Comparison of ENCODE assay signal across 21 cellular contexts in the genomic region with DNA sequence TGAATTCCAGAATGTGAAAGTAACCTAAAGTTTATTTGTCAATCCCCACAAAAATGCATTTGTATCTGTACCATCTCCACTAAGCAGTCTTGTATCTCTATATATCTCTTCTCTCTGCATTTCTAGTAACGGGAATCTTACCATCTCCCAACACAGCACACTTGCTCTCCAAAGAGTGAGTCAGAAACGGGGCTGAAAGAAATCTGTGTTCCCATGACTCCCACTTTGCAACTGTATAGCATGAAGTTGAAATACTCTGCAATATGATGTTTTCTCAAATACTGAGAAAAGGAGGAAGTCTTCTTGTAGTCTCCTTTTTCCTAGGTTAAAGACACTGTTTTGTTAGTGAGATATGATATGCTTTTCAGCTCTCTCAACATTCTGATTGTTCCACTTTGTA.
DNase-seq lines count a peak whose midpoint lies in the region; TF ChIP-seq lines count a peak whose summit lies in the region.
"Had no signal": no experiment of that assay in that cellular context is flagged by ENCODE, and none has a peak within 500 bp of the region (broad histone marks: within the 10 kb centered on the region; RNA-seq: fewer than 3 reads in every experiment).

No MANE protein-coding gene starts in this region.

- DNase-seq in MV-4-11 (lab: John Stamatoyannopoulos, UW) = peak; percentile 42
- DNase-seq in adipocyte (ENCODE audit: low read depth) = peak; percentile 15
- peak; percentile 2 for DNase-seq in fibroblast of pulmonary artery (ENCODE audit: low read depth)
- no peak for DNase-seq in smooth muscle cell (lab: John Stamatoyannopoulos, UW; ENCODE audit: unreplicated experiment)
- DNase-seq in adrenal gland = no peak
- DNase-seq in stimulated activated naive CD4-positive, alpha-beta T cell (lab: John Stamatoyannopoulos, UW) = no peak
- DNase-seq in GDM1 (lab: John Stamatoyannopoulos, UW) = no peak
- DNase-seq: CD4-positive, CD25-positive, alpha-beta regulatory T cell; GM23248; H9; IMR-90; KG1; MG63; NCI-H1417 treated with DMSO at 0.1 percent for 48 hours; NCI-H1694 treated with DMSO at 0.1 percent for 48 hours; NCI-H2081; NCI-H2227 treated with DMSO at 0.1 percent for 48 hours; NCI-H526 treated with DMSO at 0.1 percent for 48 hours; PC-3; SJCRH30 had no signal

- H3K4me3 ChIP-seq in adipocyte (ENCODE audit: low read length) (no peak overlapping the region), fibroblast of pulmonary artery (replicated peaks; ENCODE audit: low read depth, low read length) (no peak overlapping the region), smooth muscle cell (no peak overlapping the region), adrenal gland (no peak overlapping the region)
- H3K4me3 ChIP-seq: BLaER1, GM23248, MG63, SJCRH30 had no signal

- no peak overlapping the region for H3K27ac ChIP-seq in smooth muscle cell (ENCODE audit: low read depth)
- no peak overlapping the region for H3K27ac ChIP-seq in adrenal gland
- H3K27ac ChIP-seq: BLaER1, GM23248, SJCRH30 had no signal

- WGBS in smooth muscle cell (ENCODE audit: low lambda C conversion rate) = 50% methylated on average over 2 of the region's 2 CpGs
- 83 to 90% (median 86%) methylated on average over 2 of the region's 2 CpGs for WGBS in adrenal gland, 4 donors

- H3F3A ChIP-seq in smooth muscle cell (ENCODE audit: low read depth) = no peaks in the 10 kb centered on the region

- no peak for TF ChIP-seq POLR2A in adrenal gland (IDR thresholded peaks at IDR 0.05)

- H3K4me2 ChIP-seq in smooth muscle cell = no peak overlapping the region
- H3K4me2 ChIP-seq: BLaER1 had no signal

- H3K27me3 ChIP-seq in adipocyte (replicated peaks; ENCODE audit: control insufficient read depth, insufficient read depth, low read length) (no peaks in the 10 kb centered on the region), smooth muscle cell (ENCODE audit: low read depth) (no peaks in the 10 kb centered on the region), adrenal gland (no peaks in the 10 kb centered on the region)
- H3K27me3 ChIP-seq: BLaER1, MG63, SJCRH30 had no signal

- H3K36me3 ChIP-seq in adipocyte (ENCODE audit: control insufficient read depth, insufficient read depth, low read length, severe bottlenecking) (no peaks in the 10 kb centered on the region), smooth muscle cell (ENCODE audit: low read depth) (no peaks in the 10 kb centered on the region), adrenal gland (replicated peaks in 1 of 2) (no peaks in the 10 kb centered on the region)
- H3K36me3 ChIP-seq: BLaER1, MG63, SJCRH30 had no signal

- TF ChIP-seq CTCF in fibroblast of pulmonary artery (IDR thresholded peaks at IDR 0.05; ENCODE audit: low read length, missing control alignments) (no peak), smooth muscle cell (IDR thresholded peaks at IDR 0.05; ENCODE audit: borderline replicate concordance, insufficient read depth, poor library complexity, severe bottlenecking) (no peak), adrenal gland (IDR thresholded peaks at IDR 0.05) (no peak)

- intact Hi-C loops in adrenal gland (cut with DNase I) = no loop called here

- H2AFZ ChIP-seq in smooth muscle cell (ENCODE audit: low read depth) = peak overlapping the region; percentile 49
- H2AFZ ChIP-seq: GM23248 had no signal

- H4K20me1 ChIP-seq in smooth muscle cell (ENCODE audit: low read depth) = no peaks in the 10 kb centered on the region
- H4K20me1 ChIP-seq: BLaER1 had no signal

- H3K9ac ChIP-seq in adipocyte (ENCODE audit: low read length) (no peak overlapping the region), smooth muscle cell (ENCODE audit: low read depth) (no peak overlapping the region)
- H3K9ac ChIP-seq: BLaER1, GM23248 had no signal

- H3K79me2 ChIP-seq in smooth muscle cell (ENCODE audit: low read depth) = no peaks in the 10 kb centered on the region

- H3K4me1 ChIP-seq in adipocyte (ENCODE audit: control insufficient read depth, insufficient read depth, low read length) = no peaks in the 10 kb centered on the region
- H3K4me1 ChIP-seq in smooth muscle cell (ENCODE audit: low read depth) = no peaks in the 10 kb centered on the region
- peaks cover 4 to 14% of the 10 kb centered on the region in 2 donors for H3K4me1 ChIP-seq in adrenal gland (replicated peaks in 1 of 2)
- H3K4me1 ChIP-seq: BLaER1, SJCRH30 had no signal

- H3K9me3 ChIP-seq in adipocyte (ENCODE audit: control insufficient read depth, low read length) = no peaks in the 10 kb centered on the region
- no peaks in the 10 kb centered on the region for H3K9me3 ChIP-seq in smooth muscle cell (replicated peaks; ENCODE audit: low read depth)
- H3K9me3 ChIP-seq in adrenal gland (replicated peaks in 1 of 3) = peaks cover 0 to 4% (median 0%) of the 10 kb centered on the region in 3 donors
- H3K9me3 ChIP-seq: BLaER1, MG63, SJCRH30 had no signal

Comparison
In these comparisons a context has a peak if more than half of its experiments do, and no peak if none do; other contexts are left out.
1. DNase-seq: peak in MV-4-11 (single experiment), adipocyte (single experiment) and fibroblast of pulmonary artery (single experiment); none in smooth muscle cell (single experiment), adrenal gland (0 of 7), stimulated activated naive CD4-positive, alpha-beta T cell (0 of 6) and GDM1 (single experiment).